8 cellular contexts compared by ENCODE assay signal in the genomic region with DNA sequence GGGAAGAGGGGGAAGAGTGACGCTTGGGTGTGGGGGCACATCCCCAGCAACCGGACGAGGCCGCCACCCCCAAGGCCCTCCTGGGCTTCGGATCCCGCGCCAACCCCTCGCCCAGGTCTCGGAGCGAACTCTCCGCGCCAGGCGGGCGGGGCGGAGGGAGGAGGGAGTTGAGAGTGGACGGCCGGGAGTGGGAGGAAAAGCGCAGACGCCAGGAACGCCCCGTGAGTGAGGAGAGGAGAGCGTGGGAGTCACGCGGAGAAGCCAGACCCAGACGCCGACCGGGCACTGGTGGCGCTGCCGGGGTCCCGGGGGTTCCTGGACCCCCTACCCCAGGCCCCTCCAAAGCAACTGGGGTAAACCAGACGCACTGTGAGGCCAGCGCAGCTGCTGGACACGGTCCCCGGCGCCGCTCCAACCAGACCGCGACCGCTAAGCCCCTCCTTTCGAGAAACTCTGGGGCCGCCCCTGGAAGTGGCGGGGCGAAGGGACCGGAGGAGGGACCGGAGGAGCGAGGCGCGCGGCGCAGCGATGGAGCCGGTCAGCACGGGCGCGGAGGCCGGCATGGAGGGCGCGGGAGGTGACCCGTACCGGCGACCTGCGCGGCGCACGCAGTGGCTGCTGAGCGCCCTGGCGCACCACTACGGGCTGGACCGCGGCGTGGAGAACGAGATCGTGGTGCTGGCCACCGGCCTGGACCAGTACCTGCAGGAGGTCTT. TPM values are rescaled to one million over a fixed set of nuclear protein-coding genes. Genes with fewer than 3 reads are reported as not detected.
DNase-seq lines count a peak whose midpoint lies in the region; ATAC-seq and TF ChIP-seq lines count a peak whose summit lies in the region.

TSS of gene EFCC1 (plus strand) at position 204 of the 716 bp plus-strand sequence. CDS start at position 529, 325 bp downstream.

- H3K27ac ChIP-seq in neuronal stem cell (replicated peaks; ENCODE audit: low read length), result no peak within 1 kb of the TSS

- peaks cover 10 to 55% of the 10 kb centered on the region in 2 donors for H3K4me1 ChIP-seq in neuronal stem cell (ENCODE audit: control insufficient read depth in 2 of 2, insufficient read depth in 1 of 2, low read depth in 1 of 2, low read length in 2 of 2)

- peak within 1 kb of the TSS; percentile 66 for H2AK5ac ChIP-seq in neuronal stem cell (ENCODE audit: low read depth, low read length)

- peak within 1 kb of the TSS; percentile 0 for H4K8ac ChIP-seq in neuronal stem cell (ENCODE audit: low read depth, low read length)

- H3K27me3 ChIP-seq in neuronal stem cell (ENCODE audit: control insufficient read depth in 3 of 3, insufficient read depth in 3 of 3, low read depth in 1 of 3, low read length in 3 of 3), result peaks cover 0 to 35% (median 17%) of the 10 kb centered on the region in 3 experiments

- peak within 1 kb of the TSS; percentile 43 for H2BK12ac ChIP-seq in neuronal stem cell (ENCODE audit: low read length)

- no peaks in the 10 kb centered on the region for H3K36me3 Mint-ChIP-seq in T-cell

- peaks cover 50 to 58% (median 51%) of the 10 kb centered on the region in 3 donors for H3K4me1 Mint-ChIP-seq in T-cell

- peaks cover 0 to 3% of the 10 kb centered on the region in 2 donors for H3K9me3 ChIP-seq in neuronal stem cell (replicated peaks in 1 of 2; ENCODE audit: control insufficient read depth in 2 of 2, insufficient read depth in 1 of 2, low read depth in 1 of 2, low read length in 2 of 2)

- peak within 1 kb of the TSS; percentile 42 for H3K14ac ChIP-seq in neuronal stem cell (ENCODE audit: low read length)

- H3K4me3 Mint-ChIP-seq in T-cell, result peak within 1 kb of the TSS; percentile 35 to 82 (median 51)

- H3K27me3 Mint-ChIP-seq in T-cell, result peaks cover 14 to 33% of the 10 kb centered on the region in 2 donors

- peak within 1 kb of the TSS; percentile 95 for H3K4me2 ChIP-seq in neuronal stem cell (ENCODE audit: insufficient read depth, low read length, poor library complexity, severe bottlenecking)

- ATAC-seq in T-cell (replicated peaks in 1 of 4) (peak in 1 of 4 experiments; percentile 22), HG02763 (IDR thresholded peaks at IDR 0.05; ENCODE audit: unreplicated experiment) (no peak), HG03280 (IDR thresholded peaks at IDR 0.05; ENCODE audit: unreplicated experiment) (no peak), HG03442 (IDR thresholded peaks at IDR 0.05; ENCODE audit: unreplicated experiment) (no peak)

- no peak for TF ChIP-seq CTCF in fibroblast of pulmonary artery (IDR thresholded peaks at IDR 0.05; ENCODE audit: low read length, missing control alignments)

- H2BK120ac ChIP-seq in neuronal stem cell (ENCODE audit: low read depth, low read length), result peak within 1 kb of the TSS; percentile 49

- no peak within 1 kb of the TSS for H3K27ac Mint-ChIP-seq in T-cell

- peak within 1 kb of the TSS; percentile 31 for H3K4me3 ChIP-seq in fibroblast of pulmonary artery (replicated peaks; ENCODE audit: low read depth, low read length)
- H3K4me3 ChIP-seq in neuronal stem cell (ENCODE audit: low read length in 2 of 2), result peak within 1 kb of the TSS; percentile 86 to 87

- peak; percentile 26 for DNase-seq in EL
- peak in 2 of 34 experiments; percentile 3 to 15 for DNase-seq in T-cell
- peak; percentile 17 for DNase-seq in fibroblast of pulmonary artery (ENCODE audit: low read depth)
- DNase-seq in neuronal stem cell (ENCODE audit: low spot score), result peak; percentile 72
- DNase-seq in NAMALWA (ENCODE audit: low spot score), result no peak

- no peak within 1 kb of the TSS for H2BK5ac ChIP-seq in neuronal stem cell (ENCODE audit: low read length)

- H3K36me3 ChIP-seq in neuronal stem cell (replicated peaks in 1 of 2; ENCODE audit: control insufficient read depth in 2 of 2, insufficient read depth in 2 of 2, low read length in 2 of 2), result peaks cover 0 to 25% of the 10 kb centered on the region in 2 donors

- peak within 1 kb of the TSS; percentile 28 for H3K23ac ChIP-seq in neuronal stem cell (ENCODE audit: low read depth, low read length, poor library complexity)

- no peak within 1 kb of the TSS for H4K91ac ChIP-seq in neuronal stem cell (ENCODE audit: low read depth, low read length, poor library complexity)

- H3K4ac ChIP-seq in neuronal stem cell (ENCODE audit: low read length), result no peak within 1 kb of the TSS

- POLR2A ChIA-PET in T-cell (lab: Charles Lee), result interaction anchor here in 1 of 2 donors (0.6 kb wide), 1 partner anchor 240 kb away, joined by 3 read pairs; no protein-coding TSS in a partner anchor

- H3K79me1 ChIP-seq in neuronal stem cell (ENCODE audit: low read depth, low read length), result peaks cover 2% of the 10 kb centered on the region

- WGBS in neuronal stem cell (ENCODE audit: extremely low coverage in 2 of 2, insufficient read length in 2 of 2, insufficient replicate concordance in 1 of 2), 2 donors, result no CpG with 5 or more reads among the region's 74 CpGs

- CTCF ChIA-PET in T-cell (lab: Charles Lee), result no interaction called here

- peak within 1 kb of the TSS; percentile 93 for H3K9ac ChIP-seq in neuronal stem cell (ENCODE audit: low read depth, low read length, poor library complexity)

- H2AFZ ChIP-seq in neuronal stem cell (ENCODE audit: low read length), result peak within 1 kb of the TSS; percentile 86

- peak within 1 kb of the TSS; percentile 97 for H3K18ac ChIP-seq in neuronal stem cell (ENCODE audit: low read length)

- no peaks in the 10 kb centered on the region for H3K9me3 Mint-ChIP-seq in T-cell

- peak within 1 kb of the TSS; percentile 33 for H2BK15ac ChIP-seq in neuronal stem cell (ENCODE audit: low read length)

RNA-seq across cellular contexts. Expression of gene EFCC1, which starts in this region (rescaled TPM):
- total RNA-seq in T-cell, result under 1 TPM; 0.20 to 0.43 (median 0.30) TPM
- 0.96 TPM for polyA plus RNA-seq in neuronal stem cell (2013, experiment 1 of 2)
- polyA plus RNA-seq in neuronal stem cell (2013, experiment 2 of 2), result 0.93 TPM
